ENCODE assay signal across 8 cellular contexts in genomic region chr22:45240810-45241631, GRCh38. TPM values are rescaled to one million over a fixed set of nuclear protein-coding genes. Genes with fewer than 3 reads are reported as not detected.
A peak's percentile ranks its signal among the peaks of the same experiment; 100 is the strongest.
DNase-seq lines count a peak whose midpoint lies in the region; ATAC-seq, FAIRE-seq and TF ChIP-seq lines count a peak whose summit lies in the region.

Gene KIAA0930, minus strand, starts transcription at chr22:45240894. Its CDS starts 191 bp downstream, at chr22:45240703.

- H3K9ac ChIP-seq in kidney (ENCODE audit: low read length in 2 of 2) = peak within 1 kb of the TSS; percentile 17 to 34

- no peak for TF ChIP-seq CTCF in kidney (IDR thresholded peaks at IDR 0.05; ENCODE audit: borderline replicate concordance, extremely low read depth, insufficient read depth)

- DNase-seq in AML-193 (lab: John Stamatoyannopoulos, UW) = peak; percentile 60 to 62
- peak; percentile 36 to 59 for DNase-seq in NCI-H1930 (lab: John Stamatoyannopoulos, UW)
- peak; percentile 69 to 77 for DNase-seq in activated CD4-positive, alpha-beta T cell treated with anti-CD3 and anti-CD28 coated beads for 24 hours (ENCODE audit: low read depth in 2 of 2)
- peak; percentile 74 for DNase-seq in cerebellar cortex (ENCODE audit: low spot score)
- peak; percentile 95 for DNase-seq in kidney
- peak; percentile 58 to 73 (median 64) for DNase-seq in stimulated activated CD4-positive, alpha-beta T cell treated with anti-CD3 and anti-CD28 coated beads, Interleukin-12 subunit alpha, Interleukin-12 subunit beta, amount 100 ng/mL, for 48 hours (ENCODE audit: low read depth in 2 of 3, low spot score in 1 of 3)

- H3K4me3 ChIP-seq in kidney (ENCODE audit: low read length in 2 of 2) = peak within 1 kb of the TSS; percentile 21 to 59

- no peak for FAIRE-seq in kidney (lab: Jason Lieb, UNC)

- peak within 1 kb of the TSS; percentile 20 to 57 for H3K27ac ChIP-seq in kidney (ENCODE audit: low read depth in 2 of 2, low read length in 2 of 2)

- H3K4me1 ChIP-seq in kidney (ENCODE audit: control insufficient read depth in 1 of 2, insufficient read depth in 1 of 2, low read depth in 1 of 2, low read length in 2 of 2) = peaks cover 14 to 17% of the 10 kb centered on the region in 2 donors

- no peaks in the 10 kb centered on the region for H3K36me3 ChIP-seq in kidney (ENCODE audit: control insufficient read depth in 1 of 2, insufficient read depth in 2 of 2, low read length in 2 of 2)

- ATAC-seq in GM21381 (IDR thresholded peaks at IDR 0.05; ENCODE audit: unreplicated experiment) (peak; percentile 53), HG02588 (IDR thresholded peaks at IDR 0.05; ENCODE audit: unreplicated experiment) (no peak)

- intact Hi-C loops in kidney (cut with DNase I) = no loop called here

- no peaks in the 10 kb centered on the region for H3K9me3 ChIP-seq in kidney (ENCODE audit: control insufficient read depth in 1 of 2, low read length in 2 of 2)

RNA-seq across cellular contexts. Expression of gene KIAA0930, which starts in this region (rescaled TPM):
- 55.4 TPM for total RNA-seq in kidney
- 26.4 TPM for polyA plus RNA-seq in kidney (ENCODE audit: insufficient read depth, low read depth, low replicate concordance)
